In the genomic region with DNA sequence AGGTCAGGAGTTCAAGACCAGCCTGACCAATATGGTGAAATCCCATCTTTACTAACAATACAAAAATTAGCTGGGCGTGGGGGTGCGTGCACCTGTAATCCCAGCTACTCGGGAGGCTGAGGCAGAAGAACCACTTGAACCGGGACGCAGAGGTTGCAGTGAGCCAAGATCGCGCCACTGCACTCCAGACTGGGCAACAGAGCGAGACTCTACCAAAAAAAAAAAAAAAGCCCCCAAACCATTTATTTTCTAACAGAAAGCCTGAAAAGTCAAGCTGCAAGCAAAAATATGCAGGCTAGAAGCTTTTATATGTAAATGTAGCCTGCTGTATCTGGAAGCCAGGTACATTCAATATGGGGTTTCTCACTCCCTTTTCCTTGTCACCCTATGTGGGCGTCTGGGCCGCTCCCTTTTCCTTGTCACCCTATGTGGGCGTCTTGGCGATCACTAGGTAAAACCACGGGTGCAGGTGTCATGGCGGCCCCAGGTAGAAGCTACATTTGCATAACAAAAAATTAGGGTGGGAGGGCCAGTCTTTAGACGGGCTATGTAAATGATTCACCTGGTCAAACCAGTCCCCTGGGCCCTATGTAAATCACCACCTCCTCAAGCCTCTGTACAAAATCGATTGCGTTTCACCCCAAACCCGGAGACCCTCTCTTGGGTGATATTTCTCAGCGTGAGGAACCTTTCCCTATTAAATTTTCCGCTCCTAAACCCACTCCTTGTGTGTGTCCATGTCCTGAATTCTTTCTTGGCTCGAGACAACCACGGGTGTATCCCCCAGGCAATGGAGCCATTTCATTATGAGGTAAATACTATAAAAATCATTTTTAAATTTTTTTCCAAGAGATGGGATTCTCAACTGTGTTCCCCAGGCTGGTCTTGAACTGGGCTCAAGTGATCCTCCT, we compare ENCODE assay signal across 1 cellular context.
TF ChIP-seq lines count a peak whose summit lies in the region.

No MANE protein-coding gene starts in this region.

TF ChIP-seq in HepG2, 621 proteins besides CTCF, POLR2A, EP300 and RAD21:
- no peak for TF ChIP-seq PTBP1 (IDR thresholded peaks at IDR 0.05; ENCODE audit: low read depth, low read length, poor library complexity, severe bottlenecking)
- no peak for TF ChIP-seq ETV6 (CRISPR knock-in tag; conservative IDR thresholded peaks at IDR 0.05)
- no peak for TF ChIP-seq CEBPB (IDR thresholded peaks at IDR 0.05; ENCODE audit: borderline replicate concordance, low read depth, low read length)
- TF ChIP-seq NONO (IDR thresholded peaks at IDR 0.05) = no peak
- TF ChIP-seq NONO (CRISPR knock-in tag; conservative IDR thresholded peaks at IDR 0.05) = no peak
- TF ChIP-seq GZF1 (CRISPR knock-in tag; IDR thresholded peaks at IDR 0.05) = no peak
- TF ChIP-seq ZMYM4 (CRISPR knock-in tag; IDR thresholded peaks at IDR 0.05) = no peak
- TF ChIP-seq ZBTB34 (CRISPR knock-in tag; IDR thresholded peaks at IDR 0.05) = no peak
- TF ChIP-seq KLF11 (CRISPR knock-in tag; IDR thresholded peaks at IDR 0.05) = no peak
- TF ChIP-seq, protein P1, sequence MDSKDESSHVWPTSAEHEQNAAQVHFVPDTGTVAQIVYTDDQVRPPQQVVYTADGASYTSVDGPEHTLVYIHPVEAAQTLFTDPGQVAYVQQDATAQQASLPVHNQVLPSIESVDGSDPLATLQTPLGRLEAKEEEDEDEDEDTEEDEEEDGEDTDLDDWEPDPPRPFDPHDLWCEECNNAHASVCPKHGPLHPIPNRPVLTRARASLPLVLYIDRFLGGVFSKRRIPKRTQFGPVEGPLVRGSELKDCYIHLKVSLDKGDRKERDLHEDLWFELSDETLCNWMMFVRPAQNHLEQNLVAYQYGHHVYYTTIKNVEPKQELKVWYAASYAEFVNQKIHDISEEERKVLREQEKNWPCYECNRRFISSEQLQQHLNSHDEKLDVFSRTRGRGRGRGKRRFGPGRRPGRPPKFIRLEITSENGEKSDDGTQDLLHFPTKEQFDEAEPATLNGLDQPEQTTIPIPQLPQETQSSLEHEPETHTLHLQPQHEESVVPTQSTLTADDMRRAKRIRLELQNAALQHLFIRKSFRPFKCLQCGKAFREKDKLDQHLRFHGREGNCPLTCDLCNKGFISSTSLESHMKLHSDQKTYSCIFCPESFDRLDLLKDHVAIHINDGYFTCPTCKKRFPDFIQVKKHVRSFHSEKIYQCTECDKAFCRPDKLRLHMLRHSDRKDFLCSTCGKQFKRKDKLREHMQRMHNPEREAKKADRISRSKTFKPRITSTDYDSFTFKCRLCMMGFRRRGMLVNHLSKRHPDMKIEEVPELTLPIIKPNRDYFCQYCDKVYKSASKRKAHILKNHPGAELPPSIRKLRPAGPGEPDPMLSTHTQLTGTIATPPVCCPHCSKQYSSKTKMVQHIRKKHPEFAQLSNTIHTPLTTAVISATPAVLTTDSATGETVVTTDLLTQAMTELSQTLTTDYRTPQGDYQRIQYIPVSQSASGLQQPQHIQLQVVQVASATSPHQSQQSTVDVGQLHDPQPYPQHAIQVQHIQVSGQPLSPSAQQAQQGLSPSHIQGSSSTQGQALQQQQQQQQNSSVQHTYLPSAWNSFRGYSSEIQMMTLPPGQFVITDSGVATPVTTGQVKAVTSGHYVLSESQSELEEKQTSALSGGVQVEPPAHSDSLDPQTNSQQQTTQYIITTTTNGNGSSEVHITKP (CRISPR knock-in tag; IDR thresholded peaks at IDR 0.05; ENCODE audit: low read depth) = no peak
- no peak for TF ChIP-seq ATF1 (CRISPR knock-in tag; IDR thresholded peaks at IDR 0.05)
- TF ChIP-seq, protein P2, sequence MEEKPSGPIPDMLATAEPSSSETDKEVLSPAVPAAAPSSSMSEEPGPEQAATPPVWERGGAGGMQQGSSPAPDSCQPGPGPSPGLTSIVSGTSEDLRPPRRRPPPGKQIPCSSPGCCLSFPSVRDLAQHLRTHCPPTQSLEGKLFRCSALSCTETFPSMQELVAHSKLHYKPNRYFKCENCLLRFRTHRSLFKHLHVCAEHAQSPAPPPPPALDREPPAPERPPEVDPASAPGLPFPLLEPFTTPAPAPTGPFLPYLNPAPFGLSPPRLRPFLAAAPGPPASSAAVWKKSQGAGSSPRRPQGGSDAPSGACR (CRISPR knock-in tag; IDR thresholded peaks at IDR 0.05) = no peak
- TF ChIP-seq ZNF577 (CRISPR knock-in tag; IDR thresholded peaks at IDR 0.05; ENCODE audit: borderline replicate concordance, low read depth) = no peak
- no peak for TF ChIP-seq ZNF619 (CRISPR knock-in tag; IDR thresholded peaks at IDR 0.05)
- TF ChIP-seq HMG20B (CRISPR knock-in tag; conservative IDR thresholded peaks at IDR 0.05) = no peak
- TF ChIP-seq ATF5 (CRISPR knock-in tag; IDR thresholded peaks at IDR 0.05; ENCODE audit: low read depth) = no peak
- TF ChIP-seq ZNF101 (CRISPR knock-in tag; IDR thresholded peaks at IDR 0.05; ENCODE audit: borderline replicate concordance, low read depth) = no peak
